Comparison of ENCODE assay signal across 20 cellular contexts in the genomic region with DNA sequence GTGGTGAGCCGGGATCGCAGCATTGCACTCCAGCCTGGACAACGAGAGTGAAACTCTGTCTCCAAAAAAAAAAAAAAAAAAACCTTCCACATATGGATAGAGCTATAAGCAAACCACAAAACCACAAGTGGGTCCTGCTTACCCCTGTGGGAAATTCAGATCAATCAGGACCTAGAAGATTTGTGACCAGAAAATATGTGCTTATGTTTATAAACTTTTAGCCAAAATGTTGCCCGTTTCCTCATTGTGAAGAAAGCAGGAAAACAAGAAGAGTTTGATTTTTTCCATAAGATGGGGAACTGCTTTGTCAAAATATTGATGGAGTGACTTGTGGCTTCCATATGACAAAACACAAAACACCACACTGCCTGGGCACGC. TPM values are rescaled to one million over a fixed set of nuclear protein-coding genes. Genes with fewer than 3 reads are reported as not detected.
A peak's percentile ranks its signal among the peaks of the same experiment; 100 is the strongest.
DNase-seq lines count a peak whose midpoint lies in the region; ATAC-seq and TF ChIP-seq lines count a peak whose summit lies in the region.
"Had no signal": no experiment of that assay in that cellular context is flagged by ENCODE, and none has a peak within 500 bp of the region (broad histone marks: within the 10 kb centered on the region; RNA-seq: fewer than 3 reads in every experiment).

No MANE protein-coding gene starts in this region.

- H3K4me3 Mint-ChIP-seq in progenitor cell of endocrine pancreas (ENCODE audit: low read depth): no peak overlapping the region

- H3K4me1 Mint-ChIP-seq in progenitor cell of endocrine pancreas (ENCODE audit: low read depth): peaks cover 31% of the 10 kb centered on the region

- peaks cover 3% of the 10 kb centered on the region for H3K27me3 Mint-ChIP-seq in progenitor cell of endocrine pancreas
- H3K27me3 Mint-ChIP-seq: CD4-positive, CD25-positive, alpha-beta regulatory T cell had no signal

- H3K27ac ChIP-seq in BLaER1 treated with 17β-estradiol and CSF1 and Interleukin-3, amounts not matched to agents 10 nM and 100 nM: no peak overlapping the region
- H3K27ac ChIP-seq in hepatocyte: peak overlapping the region; percentile 63
- H3K27ac ChIP-seq: HL-60, KMS-11 had no signal

- H3K9me2 ChIP-seq in hepatocyte (replicated peaks; ENCODE audit: insufficient read depth): no peaks in the 10 kb centered on the region

- peaks cover 11% of the 10 kb centered on the region for H3K79me2 ChIP-seq in hepatocyte

- H3K27me3 ChIP-seq in BLaER1 treated with 17β-estradiol and CSF1 and Interleukin-3, amounts not matched to agents 10 nM and 100 nM: peaks cover 0 to 19% (median 0%) of the 10 kb centered on the region in 11 experiments; a peak in 3 of 22 replicates
- no peaks in the 10 kb centered on the region for H3K27me3 ChIP-seq in hepatocyte

- peak overlapping the region; percentile 4 to 58 (median 29); a peak in 17 of 22 replicates for H3K4me2 ChIP-seq in BLaER1 treated with 17β-estradiol and CSF1 and Interleukin-3, amounts not matched to agents 10 nM and 100 nM
- no peak overlapping the region for H3K4me2 ChIP-seq in hepatocyte
- H3K4me2 ChIP-seq: KMS-11 had no signal

- H3K4me1 ChIP-seq in BLaER1 treated with 17β-estradiol and CSF1 and Interleukin-3, amounts not matched to agents 10 nM and 100 nM: peaks cover 11 to 28% (median 25%) of the 10 kb centered on the region in 10 experiments
- H3K4me1 ChIP-seq in hepatocyte (ENCODE audit: insufficient read depth): peaks cover 10% of the 10 kb centered on the region

- ATAC-seq in omental fat pad (ENCODE audit: low FRiP score) (no peak), HG03045 (IDR thresholded peaks at IDR 0.05; ENCODE audit: unreplicated experiment) (no peak)

- DNase-seq in Jurkat, Clone E6-1 (ENCODE audit: low read depth, low spot score): peak; percentile 60
- DNase-seq in hepatocyte (ENCODE audit: low spot score) (no peak), progenitor cell of endocrine pancreas (ENCODE audit: low spot score, unreplicated experiment) (no peak), omental fat pad (ENCODE audit: low spot score) (no peak), foreskin melanocyte (no peak), H4 (ENCODE audit: low spot score) (no peak)
- DNase-seq: ACHN; AML-193; CD4-positive, CD25-positive, alpha-beta regulatory T cell; GOT3; IMR-90 had no signal

- no peaks in the 10 kb centered on the region for H3K9me3 ChIP-seq in BLaER1 treated with 17β-estradiol and CSF1 and Interleukin-3, amounts not matched to agents 10 nM and 100 nM (replicated peaks in 1 of 11)
- H3K9me3 ChIP-seq in hepatocyte (ENCODE audit: low read depth): no peaks in the 10 kb centered on the region
- H3K9me3 ChIP-seq: Caco-2, HAP-1 had no signal

- peaks cover 3 to 12% (median 10%) of the 10 kb centered on the region in 11 experiments; a peak in 19 of 22 replicates for H4K20me1 ChIP-seq in BLaER1 treated with 17β-estradiol and CSF1 and Interleukin-3, amounts not matched to agents 10 nM and 100 nM
- H4K20me1 ChIP-seq in hepatocyte (ENCODE audit: insufficient read depth, poor library complexity, severe bottlenecking): peaks cover 4% of the 10 kb centered on the region

- H3K36me3 ChIP-seq in BLaER1 treated with 17β-estradiol and CSF1 and Interleukin-3, amounts not matched to agents 10 nM and 100 nM: no peaks in the 10 kb centered on the region
- H3K36me3 ChIP-seq in hepatocyte (replicated peaks; ENCODE audit: insufficient read depth, low read depth): no peaks in the 10 kb centered on the region

- H2AFZ ChIP-seq in hepatocyte: no peak overlapping the region

- H3K9me3 Mint-ChIP-seq in progenitor cell of endocrine pancreas (ENCODE audit: low read depth): no peaks in the 10 kb centered on the region
- H3K9me3 Mint-ChIP-seq: CD4-positive, CD25-positive, alpha-beta regulatory T cell had no signal

- no peak overlapping the region for H3K9ac ChIP-seq in BLaER1 treated with 17β-estradiol and CSF1 and Interleukin-3, amounts not matched to agents 10 nM and 100 nM
- H3K9ac ChIP-seq: KMS-11 had no signal

- WGBS in hepatocyte (ENCODE audit: low lambda C conversion rate, missing lambda C conversion rate): 79% methylated on average over 5 of the region's 5 CpGs

- H3K4me3 ChIP-seq in BLaER1 treated with 17β-estradiol and CSF1 and Interleukin-3, amounts not matched to agents 10 nM and 100 nM: no peak overlapping the region
- H3K4me3 ChIP-seq in Jurkat, Clone E6-1 (ENCODE audit: low read length): no peak overlapping the region
- no peak overlapping the region for H3K4me3 ChIP-seq in hepatocyte
- H3K4me3 ChIP-seq: HAP-1 had no signal

- TF ChIP-seq CTCF in hepatocyte (IDR thresholded peaks at IDR 0.05; ENCODE audit: poor library complexity) (no peak), progenitor cell of endocrine pancreas (IDR thresholded peaks at IDR 0.05; ENCODE audit: unreplicated experiment) (no peak), omental fat pad (IDR thresholded peaks at IDR 0.05) (no peak)

- H3K27ac Mint-ChIP-seq in progenitor cell of endocrine pancreas: peak overlapping the region; percentile 94

- no peaks in the 10 kb centered on the region for H3K36me3 Mint-ChIP-seq in progenitor cell of endocrine pancreas (ENCODE audit: insufficient read depth)

RNA-seq across cellular contexts. Expression of gene SLC25A38, which starts 3.4 kb away (rescaled TPM):
- 30.0 TPM for polyA plus RNA-seq in Jurkat, Clone E6-1 (2012; ENCODE audit: insufficient read depth, insufficient read length)
- 37.2 and 43.2 TPM in 2 replicates for total RNA-seq in hepatocyte
- polyA plus RNA-seq in hepatocyte: 32.4 and 35.7 TPM in 2 replicates
- 34.6 and 38.0 TPM in 2 replicates for total RNA-seq in progenitor cell of endocrine pancreas
- 10 to 100 TPM; 18.8 to 25.7 (median 22.8) TPM for total RNA-seq in omental fat pad
- 21.2 and 24.2 TPM in 2 replicates for total RNA-seq in H4 (2014; rRNA removed; shearing (Covaris generic))

RNA-seq across cellular contexts. Expression of gene RPSA, which starts 26.8 kb away (rescaled TPM):
- polyA plus RNA-seq in Jurkat, Clone E6-1 (2012; ENCODE audit: insufficient read depth, insufficient read length): 2,053 TPM
- 961 and 1,236 TPM in 2 replicates for total RNA-seq in hepatocyte
- polyA plus RNA-seq in hepatocyte: 249 and 267 TPM in 2 replicates
- total RNA-seq in progenitor cell of endocrine pancreas: 1,289 and 1,295 TPM in 2 replicates
- 1,000 to 10,000 TPM in 2 of 4 donors, 100 to 1,000 TPM in 2; 890 to 1,192 (median 1,008) TPM for total RNA-seq in omental fat pad
- total RNA-seq in H4 (2014; rRNA removed; shearing (Covaris generic)): 2,268 and 2,637 TPM in 2 replicates

RNA-seq across cellular contexts. Expression of gene CCR8, which starts 50.3 kb away (rescaled TPM):
- 1.5 TPM for polyA plus RNA-seq in Jurkat, Clone E6-1 (2012; ENCODE audit: insufficient read depth, insufficient read length)
- not detected in 2 replicates for total RNA-seq in hepatocyte
- polyA plus RNA-seq in hepatocyte: not detected in 2 replicates
- not detected in 2 replicates for total RNA-seq in progenitor cell of endocrine pancreas
- not detected for total RNA-seq in omental fat pad
- total RNA-seq in H4 (2014; rRNA removed; shearing (Covaris generic)): not detected in 2 replicates
- total RNA-seq: Caco-2, HT1080, IMR-90, LHCN-M2 had no signal
- polyA plus RNA-seq: BJ, IMR-90 had no signal
